9 cellular contexts compared by ENCODE assay signal in genomic region chr11:9688716-9689511, GRCh38. TPM values are rescaled to one million over a fixed set of nuclear protein-coding genes. Genes with fewer than 3 reads are reported as not detected.
DNase-seq lines count a peak whose midpoint lies in the region; ATAC-seq and TF ChIP-seq lines count a peak whose summit lies in the region.
"Had no signal": no experiment of that assay in that cellular context is flagged by ENCODE, and none has a peak within 500 bp of the region (broad histone marks: within the 10 kb centered on the region; RNA-seq: fewer than 3 reads in every experiment).

No MANE protein-coding gene starts in this region.

- H3K27me3 Mint-ChIP-seq in natural killer cell treated with Interleukin-12 subunit alpha and Interleukin-12 subunit beta and Interleukin-15 and Interleukin-18, amount 100 ng/mL, for 72 hours: no peaks in the 10 kb centered on the region
- H3K27me3 Mint-ChIP-seq in endothelial cell (ENCODE audit: unreplicated experiment): no peaks in the 10 kb centered on the region

- WGBS in esophagus, 2 donors: 47 to 52% methylated on average over 7 of the region's 7 CpGs

- H3K9me3 Mint-ChIP-seq in natural killer cell treated with Interleukin-12 subunit alpha and Interleukin-12 subunit beta and Interleukin-15 and Interleukin-18, amount 100 ng/mL, for 72 hours: no peaks in the 10 kb centered on the region
- no peaks in the 10 kb centered on the region for H3K9me3 Mint-ChIP-seq in endothelial cell (ENCODE audit: unreplicated experiment)
- H3K9me3 Mint-ChIP-seq: neural crest cell had no signal

- H3K4me1 Mint-ChIP-seq in natural killer cell treated with Interleukin-12 subunit alpha and Interleukin-12 subunit beta and Interleukin-15 and Interleukin-18, amount 100 ng/mL, for 72 hours (ENCODE audit: low read depth in 2 of 2): peaks cover 0 to 3% of the 10 kb centered on the region in 2 donors
- H3K4me1 Mint-ChIP-seq in endothelial cell (ENCODE audit: unreplicated experiment): peaks cover 15% of the 10 kb centered on the region

- ATAC-seq in GM18907 (IDR thresholded peaks at IDR 0.05; ENCODE audit: unreplicated experiment) (peak; percentile 79), HG03060 (IDR thresholded peaks at IDR 0.05; ENCODE audit: low read depth, unreplicated experiment) (peak; percentile 56)
- ATAC-seq in natural killer cell treated with Interleukin-12 subunit alpha and Interleukin-12 subunit beta and Interleukin-15 and Interleukin-18, amount 100 ng/mL, for 72 hours: peak; percentile 80 to 87

- DNase-seq in AG08396 (ENCODE audit: low spot score) (peak; percentile 43), endothelial cell (ENCODE audit: low spot score) (no peak), NCI-H774 (lab: John Stamatoyannopoulos, UW) (no peak)
- DNase-seq in natural killer cell treated with Interleukin-12 subunit alpha and Interleukin-12 subunit beta and Interleukin-15 and Interleukin-18, amount 100 ng/mL, for 72 hours (ENCODE audit: low spot score): no peak

- H3K27me3 ChIP-seq in esophagus (ENCODE audit: control insufficient read depth in 1 of 2, insufficient read depth in 2 of 2, low read length in 2 of 2): no peaks in the 10 kb centered on the region

- H3K4me3 ChIP-seq in esophagus (ENCODE audit: low read depth in 1 of 2, low read length in 2 of 2): no peak overlapping the region

- no peaks in the 10 kb centered on the region for H3K36me3 ChIP-seq in esophagus (ENCODE audit: control insufficient read depth in 2 of 2, insufficient read depth in 2 of 2, low read length in 1 of 2)

- no peaks in the 10 kb centered on the region for H3K36me3 Mint-ChIP-seq in natural killer cell treated with Interleukin-12 subunit alpha and Interleukin-12 subunit beta and Interleukin-15 and Interleukin-18, amount 100 ng/mL, for 72 hours
- H3K36me3 Mint-ChIP-seq in endothelial cell (ENCODE audit: low read depth, unreplicated experiment): no peaks in the 10 kb centered on the region

- H3K27ac Mint-ChIP-seq in natural killer cell treated with Interleukin-12 subunit alpha and Interleukin-12 subunit beta and Interleukin-15 and Interleukin-18, amount 100 ng/mL, for 72 hours: no peak overlapping the region
- no peak overlapping the region for H3K27ac Mint-ChIP-seq in endothelial cell (ENCODE audit: unreplicated experiment)

- no peaks in the 10 kb centered on the region for H3K9me3 ChIP-seq in esophagus (ENCODE audit: control insufficient read depth in 2 of 2, insufficient read depth in 1 of 2, low read depth in 1 of 2, low read length in 1 of 2)

- TF ChIP-seq CTCF in endothelial cell (IDR thresholded peaks at IDR 0.05; ENCODE audit: unreplicated experiment): no peak

- H3K27ac ChIP-seq in esophagus (ENCODE audit: low read depth in 2 of 2, low read length in 1 of 2): peak overlapping the region; percentile 57 to 71

- H3K4me3 Mint-ChIP-seq in natural killer cell treated with Interleukin-12 subunit alpha and Interleukin-12 subunit beta and Interleukin-15 and Interleukin-18, amount 100 ng/mL, for 72 hours: no peak overlapping the region
- H3K4me3 Mint-ChIP-seq in endothelial cell (ENCODE audit: unreplicated experiment): no peak overlapping the region
- H3K4me3 Mint-ChIP-seq: neural crest cell had no signal

- H3K4me1 ChIP-seq in esophagus (ENCODE audit: control insufficient read depth in 2 of 2, insufficient read depth in 2 of 2, low read length in 1 of 2): peaks cover 0 to 4% of the 10 kb centered on the region in 2 donors

TF ChIP-seq in PFSK-1, 5 proteins besides CTCF, POLR2A, EP300 and RAD21:
- no peak for TF ChIP-seq FOXP2 (optimal IDR thresholded peaks at IDR 0.05; ENCODE audit: borderline replicate concordance, extremely low read depth, extremely low read length, insufficient read depth)
- TF ChIP-seq, protein P1, sequence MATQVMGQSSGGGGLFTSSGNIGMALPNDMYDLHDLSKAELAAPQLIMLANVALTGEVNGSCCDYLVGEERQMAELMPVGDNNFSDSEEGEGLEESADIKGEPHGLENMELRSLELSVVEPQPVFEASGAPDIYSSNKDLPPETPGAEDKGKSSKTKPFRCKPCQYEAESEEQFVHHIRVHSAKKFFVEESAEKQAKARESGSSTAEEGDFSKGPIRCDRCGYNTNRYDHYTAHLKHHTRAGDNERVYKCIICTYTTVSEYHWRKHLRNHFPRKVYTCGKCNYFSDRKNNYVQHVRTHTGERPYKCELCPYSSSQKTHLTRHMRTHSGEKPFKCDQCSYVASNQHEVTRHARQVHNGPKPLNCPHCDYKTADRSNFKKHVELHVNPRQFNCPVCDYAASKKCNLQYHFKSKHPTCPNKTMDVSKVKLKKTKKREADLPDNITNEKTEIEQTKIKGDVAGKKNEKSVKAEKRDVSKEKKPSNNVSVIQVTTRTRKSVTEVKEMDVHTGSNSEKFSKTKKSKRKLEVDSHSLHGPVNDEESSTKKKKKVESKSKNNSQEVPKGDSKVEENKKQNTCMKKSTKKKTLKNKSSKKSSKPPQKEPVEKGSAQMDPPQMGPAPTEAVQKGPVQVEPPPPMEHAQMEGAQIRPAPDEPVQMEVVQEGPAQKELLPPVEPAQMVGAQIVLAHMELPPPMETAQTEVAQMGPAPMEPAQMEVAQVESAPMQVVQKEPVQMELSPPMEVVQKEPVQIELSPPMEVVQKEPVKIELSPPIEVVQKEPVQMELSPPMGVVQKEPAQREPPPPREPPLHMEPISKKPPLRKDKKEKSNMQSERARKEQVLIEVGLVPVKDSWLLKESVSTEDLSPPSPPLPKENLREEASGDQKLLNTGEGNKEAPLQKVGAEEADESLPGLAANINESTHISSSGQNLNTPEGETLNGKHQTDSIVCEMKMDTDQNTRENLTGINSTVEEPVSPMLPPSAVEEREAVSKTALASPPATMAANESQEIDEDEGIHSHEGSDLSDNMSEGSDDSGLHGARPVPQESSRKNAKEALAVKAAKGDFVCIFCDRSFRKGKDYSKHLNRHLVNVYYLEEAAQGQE (IDR thresholded peaks at IDR 0.05; ENCODE audit: insufficient read depth in 1 of 2, low read depth in 2 of 2, low read length in 2 of 2): 0 out of 4 replicates have a peak, but pooled peaks of 1 of the 2 experiments have one; percentile 60
- TF ChIP-seq POLR2AphosphoS5 (IDR thresholded peaks at IDR 0.05; ENCODE audit: low read depth, low read length): no peak
- peak; percentile 79; the same call in 1 of the 2 replicates for TF ChIP-seq SIN3A (IDR thresholded peaks at IDR 0.05; ENCODE audit: borderline replicate concordance, insufficient read depth, low read length)
- no peak for TF ChIP-seq TAF1 (IDR thresholded peaks at IDR 0.05; ENCODE audit: borderline replicate concordance, insufficient read depth, low read length)

RNA-seq across cellular contexts. Expression of gene SWAP70, which starts 25.0 kb away (rescaled TPM):
- polyA plus RNA-seq in PFSK-1 (2012; ENCODE audit: insufficient read length, low read depth): 35.2 TPM
- polyA plus RNA-seq in esophagus: 1 to 10 TPM; 7.4 TPM
- 1 to 10 TPM; 7.9 to 9.8 TPM for total RNA-seq in natural killer cell treated with Interleukin-12 subunit alpha and Interleukin-12 subunit beta and Interleukin-15 and Interleukin-18, amount 100 ng/mL, for 72 hours
- total RNA-seq in endothelial cell (ENCODE audit: unreplicated experiment): 36.0 TPM
